19 cellular contexts compared by ENCODE assay signal in genomic region chr7:95993420-95993819, GRCh38.
A peak's percentile ranks its signal among the peaks of the same experiment; 100 is the strongest.
DNase-seq lines count a peak whose midpoint lies in the region; TF ChIP-seq lines count a peak whose summit lies in the region.
"Had no signal": no experiment of that assay in that cellular context is flagged by ENCODE, and none has a peak within 500 bp of the region (broad histone marks: within the 10 kb centered on the region; RNA-seq: fewer than 3 reads in every experiment).

No MANE protein-coding gene starts in this region.

- H3K9me3 Mint-ChIP-seq in chondrocyte (ENCODE audit: low read depth), result no peaks in the 10 kb centered on the region
- no peaks in the 10 kb centered on the region for H3K9me3 Mint-ChIP-seq in progenitor cell of endocrine pancreas (ENCODE audit: low read depth)
- H3K9me3 Mint-ChIP-seq: CD4-positive, alpha-beta memory T cell; nephron had no signal

- H3K27me3 Mint-ChIP-seq in chondrocyte (ENCODE audit: low read depth), result no peaks in the 10 kb centered on the region
- H3K27me3 Mint-ChIP-seq in progenitor cell of endocrine pancreas, result peaks cover 8% of the 10 kb centered on the region

- H3K4me1 Mint-ChIP-seq in chondrocyte (ENCODE audit: low read depth) (no peaks in the 10 kb centered on the region), progenitor cell of endocrine pancreas (ENCODE audit: low read depth) (peaks cover 15% of the 10 kb centered on the region)
- H3K4me1 Mint-ChIP-seq: CD4-positive, alpha-beta memory T cell; nephron had no signal

- no peak overlapping the region for H3K27ac Mint-ChIP-seq in chondrocyte (ENCODE audit: unreplicated experiment)
- no peak overlapping the region for H3K27ac Mint-ChIP-seq in progenitor cell of endocrine pancreas
- H3K27ac Mint-ChIP-seq: CD4-positive, alpha-beta memory T cell; nephron had no signal

- peak; percentile 15 for DNase-seq in NCI-H2107 treated with DMSO at 0.1 percent for 48 hours (lab: John Stamatoyannopoulos, UW; ENCODE audit: unreplicated experiment)
- no peak for DNase-seq in NCI-H2107 (lab: John Stamatoyannopoulos, UW)
- DNase-seq in LNCaP clone FGC (ENCODE audit: low read depth), result no peak
- DNase-seq in chondrocyte (ENCODE audit: low spot score), result no peak
- DNase-seq in progenitor cell of endocrine pancreas (ENCODE audit: low spot score, unreplicated experiment), result no peak
- DNase-seq in inferior parietal cortex (ENCODE audit: extremely low spot score), result no peak
- no peak for DNase-seq in dedifferentiated amniotic fluid mesenchymal stem cell (ENCODE audit: extremely low spot score)
- DNase-seq in GOT3 (lab: John Stamatoyannopoulos, UW), result no peak
- DNase-seq: activated effector memory CD4-positive, alpha-beta T cell treated with Interleukin-2 at 50 U/mL for 16 hours; CD4-positive, alpha-beta memory T cell; heart left ventricle; MM.1S; NCI-H2171; SHP77; stimulated activated naive CD4-positive, alpha-beta T cell; T-helper 2 cell; upper lobe of left lung had no signal

- peak; percentile 14; the same call in 1 of the 2 replicates for TF ChIP-seq CTCF in LNCaP clone FGC (IDR thresholded peaks at IDR 0.05; ENCODE audit: control insufficient read depth, extremely low read depth, insufficient read depth)
- peak; percentile 28 for TF ChIP-seq CTCF in chondrocyte (IDR thresholded peaks at IDR 0.05)
- peak; percentile 33 for TF ChIP-seq CTCF in progenitor cell of endocrine pancreas (IDR thresholded peaks at IDR 0.05; ENCODE audit: unreplicated experiment)

- no peak overlapping the region for H3K4me3 Mint-ChIP-seq in chondrocyte (ENCODE audit: unreplicated experiment)
- no peak overlapping the region for H3K4me3 Mint-ChIP-seq in progenitor cell of endocrine pancreas (ENCODE audit: low read depth)
- H3K4me3 Mint-ChIP-seq: CD4-positive, alpha-beta memory T cell; nephron had no signal

- no peak overlapping the region for H3K4me3 ChIP-seq in LNCaP clone FGC (ENCODE audit: low read depth, low read length)
- H3K4me3 ChIP-seq: cardiac muscle cell, heart left ventricle, upper lobe of left lung had no signal

- peaks cover 19% of the 10 kb centered on the region for H3K36me3 Mint-ChIP-seq in chondrocyte (ENCODE audit: low read depth)
- no peaks in the 10 kb centered on the region for H3K36me3 Mint-ChIP-seq in progenitor cell of endocrine pancreas (ENCODE audit: insufficient read depth)
- H3K36me3 Mint-ChIP-seq: CD4-positive, alpha-beta memory T cell had no signal
